In the genomic region with DNA sequence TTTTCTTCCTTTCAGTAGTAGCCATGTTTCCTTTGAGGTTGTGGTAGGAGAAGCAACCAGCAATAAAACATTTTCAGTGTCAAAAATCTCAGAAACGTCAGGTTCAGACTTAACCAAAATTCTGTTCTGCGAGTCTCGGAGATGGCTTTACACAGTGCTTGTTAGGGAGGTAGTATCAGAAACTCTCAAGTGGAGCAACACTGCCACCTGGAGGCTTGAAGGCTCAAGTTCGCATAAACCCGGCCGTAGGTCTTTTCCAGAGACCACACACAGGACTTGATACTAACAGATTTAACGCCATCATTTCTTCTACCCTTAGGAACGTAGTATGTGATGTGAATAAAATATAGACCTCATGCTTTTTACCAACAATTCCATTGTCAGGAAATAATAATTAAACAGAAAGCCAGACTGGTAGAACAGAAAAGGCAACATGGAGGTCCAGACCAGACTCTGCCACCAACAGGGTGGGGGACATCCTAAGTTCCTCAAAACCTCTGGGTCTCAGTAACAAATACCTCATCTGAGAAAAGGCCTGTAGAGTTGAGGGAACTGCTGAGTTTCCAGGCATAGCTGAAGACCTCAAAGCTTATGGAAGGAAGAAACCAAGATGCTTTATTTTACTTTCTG, we compare ENCODE assay signal across 8 cellular contexts.
DNase-seq lines count a peak whose midpoint lies in the region; ATAC-seq and TF ChIP-seq lines count a peak whose summit lies in the region.

No MANE protein-coding gene starts in this region.

- H3K4me3 ChIP-seq in astrocyte of the spinal cord (ENCODE audit: low read depth, low read length) (no peak overlapping the region), skin epidermis (peak overlapping the region in 1 of 7 experiments; percentile 84)

- peak overlapping the region in 13 of 21 experiments; percentile 0 to 90 (median 37) for H3K27ac ChIP-seq in skin epidermis

- DNase-seq in activated gamma-delta T cell treated with Interleukin-2 at 50 U/mL for 16 hours (peak; percentile 86), activated gamma-delta T cell (lab: John Stamatoyannopoulos, UW) (no peak), NCI-H1930 (lab: John Stamatoyannopoulos, UW) (peak; percentile 81 to 88), T1000 (lab: John Stamatoyannopoulos, UW) (peak; percentile 54), astrocyte of the spinal cord (ENCODE audit: low read depth, low spot score) (peak; percentile 92), hypothalamus (lab: John Stamatoyannopoulos, UW) (peak in 45 of 51 donors; percentile 7 to 86 (median 61))

- peak; percentile 75 for TF ChIP-seq CTCF in astrocyte of the spinal cord (IDR thresholded peaks at IDR 0.05; ENCODE audit: low read depth, low read length)

- peak; percentile 91 for ATAC-seq in HG02943 (IDR thresholded peaks at IDR 0.05; ENCODE audit: low read depth, unreplicated experiment)

- in situ Hi-C loops in astrocyte of the spinal cord (cut with HindIII; ENCODE audit: low sequenced_read_pairs) = no loop called here
